ENCODE assay signal across 11 cellular contexts in genomic region chr11:29251738-29252137, GRCh38.
A peak's percentile ranks its signal among the peaks of the same experiment; 100 is the strongest.
DNase-seq lines count a peak whose midpoint lies in the region; ATAC-seq and TF ChIP-seq lines count a peak whose summit lies in the region.
"Had no signal": no experiment of that assay in that cellular context is flagged by ENCODE, and none has a peak within 500 bp of the region (broad histone marks: within the 10 kb centered on the region; RNA-seq: fewer than 3 reads in every experiment).

No MANE protein-coding gene starts in this region.

- TF ChIP-seq POLR2A in GM18505 (IDR thresholded peaks at IDR 0.05; ENCODE audit: borderline replicate concordance, extremely low read depth, insufficient read depth, insufficient read length): no peak

- peak; percentile 94 for DNase-seq in MV-4-11 (lab: John Stamatoyannopoulos, UW)
- DNase-seq in HCEC 1CT: no peak
- no peak for DNase-seq in stimulated activated CD4-positive, alpha-beta T cell treated with anti-CD3 and anti-CD28 coated beads, Interleukin-4, amount 100 ng/mL, for 1 hour
- DNase-seq in DMS153 (lab: John Stamatoyannopoulos, UW): no peak
- no peak for DNase-seq in NCI-H774 (lab: John Stamatoyannopoulos, UW)
- DNase-seq: head of caudate nucleus, NCI-H1694, ovary had no signal

- ATAC-seq in GM18505 (IDR thresholded peaks at IDR 0.05; ENCODE audit: unreplicated experiment): peak; percentile 83
- peak; percentile 80 for ATAC-seq in GM21367 (IDR thresholded peaks at IDR 0.05; ENCODE audit: unreplicated experiment)
- ATAC-seq in HG03095 (IDR thresholded peaks at IDR 0.05; ENCODE audit: unreplicated experiment): peak; percentile 92
